1 cellular context compared by ENCODE assay signal in genomic region chr2:119475857-119476244, GRCh38.
TF ChIP-seq lines count a peak whose summit lies in the region.

No MANE protein-coding gene starts in this region.

TF ChIP-seq in HepG2, 621 proteins besides CTCF, POLR2A, EP300 and RAD21:
- TF ChIP-seq ZNF546 (CRISPR knock-in tag; conservative IDR thresholded peaks at IDR 0.05) = 0 out of 2 replicates have a peak, but pooled peaks have one; percentile 1
- no peak for TF ChIP-seq KDM5A (IDR thresholded peaks at IDR 0.05; ENCODE audit: borderline replicate concordance, low read length)
- 0 out of 2 replicates have a peak, but pooled peaks have one; percentile 24 for TF ChIP-seq ZFP82 (CRISPR knock-in tag; IDR thresholded peaks at IDR 0.05; ENCODE audit: borderline replicate concordance)
